15 cellular contexts compared by ENCODE assay signal in the genomic region with DNA sequence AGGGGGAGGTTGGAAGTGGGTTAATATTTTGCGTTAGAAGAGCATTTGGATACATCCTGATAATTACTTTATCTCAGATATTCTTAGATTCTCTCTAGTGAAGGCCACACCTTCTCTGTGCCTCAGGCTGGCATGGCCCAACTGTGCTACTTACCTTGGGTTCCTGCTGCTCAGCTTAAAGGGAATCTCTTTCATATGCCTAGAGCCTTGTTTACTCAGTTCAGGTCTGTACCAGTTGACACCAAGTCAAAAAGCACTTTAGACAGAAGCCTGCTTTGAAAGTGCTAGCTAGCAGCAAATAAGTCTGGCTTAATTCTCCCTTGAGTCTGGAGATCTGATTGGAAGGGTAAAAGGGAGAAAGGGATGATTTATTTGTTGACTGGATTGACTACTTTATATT.
DNase-seq lines count a peak whose midpoint lies in the region; ATAC-seq and TF ChIP-seq lines count a peak whose summit lies in the region.
"Had no signal": no experiment of that assay in that cellular context is flagged by ENCODE, and none has a peak within 500 bp of the region (broad histone marks: within the 10 kb centered on the region; RNA-seq: fewer than 3 reads in every experiment).

No MANE protein-coding gene starts in this region.

- no peak overlapping the region for H3K27ac Mint-ChIP-seq in activated CD4-positive, alpha-beta memory T cell treated with anti-CD3 and anti-CD28 coated beads for 36 hours
- H3K27ac Mint-ChIP-seq: CD8-positive, alpha-beta memory T cell; HFFc6 had no signal

- no peaks in the 10 kb centered on the region for H3K27me3 Mint-ChIP-seq in activated CD4-positive, alpha-beta memory T cell treated with anti-CD3 and anti-CD28 coated beads for 36 hours
- H3K27me3 Mint-ChIP-seq: IgD-negative memory B cell had no signal

- H3K36me3 ChIP-seq in HUES64 (ENCODE audit: insufficient read depth, low read length) (no peaks in the 10 kb centered on the region), left lung (no peaks in the 10 kb centered on the region), mesendoderm (ENCODE audit: control insufficient read depth, insufficient read depth, low read length) (no peaks in the 10 kb centered on the region)
- H3K36me3 ChIP-seq: BLaER1 had no signal

- H3K23ac ChIP-seq in mesendoderm (ENCODE audit: low read length), result no peak overlapping the region

- H4K5ac ChIP-seq in mesendoderm (ENCODE audit: low read length), result no peak overlapping the region

- H3K79me2 ChIP-seq in mesendoderm (ENCODE audit: control insufficient read depth, insufficient read depth, low read length), result no peaks in the 10 kb centered on the region

- no peaks in the 10 kb centered on the region for H3K9me3 ChIP-seq in HUES64 (ENCODE audit: insufficient read depth, low read depth, low read length)
- H3K9me3 ChIP-seq in left lung, result no peaks in the 10 kb centered on the region
- H3K9me3 ChIP-seq: BLaER1 had no signal

- H3K4me1 ChIP-seq in HUES64 (ENCODE audit: insufficient read depth, low read length) (peaks cover 25% of the 10 kb centered on the region; the same call in 1 of the 2 replicates), left lung (no peaks in the 10 kb centered on the region), mesendoderm (ENCODE audit: control insufficient read depth, low read depth, low read length) (no peaks in the 10 kb centered on the region)
- H3K4me1 ChIP-seq: BLaER1 had no signal

- no peak overlapping the region for H2BK5ac ChIP-seq in mesendoderm (ENCODE audit: low read length)

- no peak overlapping the region for H3K4me3 ChIP-seq in HUES64 (ENCODE audit: low read length)
- no peak overlapping the region for H3K4me3 ChIP-seq in left lung
- H3K4me3 ChIP-seq in mesendoderm (ENCODE audit: low read length), result no peak overlapping the region
- H3K4me3 ChIP-seq: BLaER1 had no signal

- no peak overlapping the region for H3K9ac ChIP-seq in HUES64 (ENCODE audit: low read depth, low read length)
- no peak overlapping the region for H3K9ac ChIP-seq in mesendoderm (ENCODE audit: low read length)
- H3K9ac ChIP-seq: BLaER1 had no signal

- no peak overlapping the region for H3K56ac ChIP-seq in mesendoderm (ENCODE audit: low read length)

- no peaks in the 10 kb centered on the region for H3K36me3 Mint-ChIP-seq in activated CD4-positive, alpha-beta memory T cell treated with anti-CD3 and anti-CD28 coated beads for 36 hours
- H3K36me3 Mint-ChIP-seq: CD8-positive, alpha-beta memory T cell; IgD-negative memory B cell had no signal

- no peaks in the 10 kb centered on the region for H3K27me3 ChIP-seq in HUES64 (ENCODE audit: insufficient read depth, low read length)
- no peaks in the 10 kb centered on the region for H3K27me3 ChIP-seq in left lung
- no peaks in the 10 kb centered on the region for H3K27me3 ChIP-seq in mesendoderm (ENCODE audit: insufficient read depth, low read length, poor library complexity)
- H3K27me3 ChIP-seq: BLaER1 had no signal

- H4K8ac ChIP-seq in mesendoderm (ENCODE audit: low read depth, low read length), result no peak overlapping the region

- CTCF ChIA-PET in activated CD4-positive, alpha-beta memory T cell treated with anti-CD3 and anti-CD28 coated beads for 36 hours (lab: Charles Lee), result no interaction called here

- intact Hi-C loops in left lung (cut with DNase I), result no loop called here
- intact Hi-C loops in activated CD4-positive, alpha-beta memory T cell treated with anti-CD3 and anti-CD28 coated beads for 36 hours (cut with micrococcal nuclease), result no loop called here

- H3K4me2 ChIP-seq in mesendoderm (ENCODE audit: low read length), result no peak overlapping the region
- H3K4me2 ChIP-seq: BLaER1 had no signal

- POLR2A ChIA-PET in activated CD4-positive, alpha-beta memory T cell treated with anti-CD3 and anti-CD28 coated beads for 36 hours (lab: Charles Lee), result no interaction called here

- no peaks in the 10 kb centered on the region for H3K79me1 ChIP-seq in mesendoderm (ENCODE audit: low read length)

- H2BK120ac ChIP-seq in mesendoderm (ENCODE audit: low read depth, low read length), result no peak overlapping the region

- H3K27ac ChIP-seq in HUES64 (ENCODE audit: low read depth, low read length) (peak overlapping the region; percentile 32; the same call in 1 of the 2 replicates), left lung (no peak overlapping the region), mesendoderm (ENCODE audit: low read depth, low read length) (no peak overlapping the region)
- H3K27ac ChIP-seq: 22Rv1, BLaER1 had no signal

- DNase-seq in DMS53 (lab: John Stamatoyannopoulos, UW) (peak; percentile 22), DMS53 treated with DMSO at 0.1 percent for 48 hours (lab: John Stamatoyannopoulos, UW; ENCODE audit: unreplicated experiment) (no peak), left lung (no peak), mesendoderm (no peak)
- no peak for DNase-seq in activated CD4-positive, alpha-beta memory T cell treated with anti-CD3 and anti-CD28 coated beads for 36 hours
- DNase-seq: CD8-positive, alpha-beta memory T cell; DMS79; HCEC 1CT; HFFc6; KG1 had no signal

- H3K4ac ChIP-seq in mesendoderm (ENCODE audit: low read depth, low read length), result no peak overlapping the region

- no peak overlapping the region for H3K4me3 Mint-ChIP-seq in activated CD4-positive, alpha-beta memory T cell treated with anti-CD3 and anti-CD28 coated beads for 36 hours
- H3K4me3 Mint-ChIP-seq: CD8-positive, alpha-beta memory T cell; HFFc6; IgD-negative memory B cell had no signal

- no peaks in the 10 kb centered on the region for H3K4me1 Mint-ChIP-seq in activated CD4-positive, alpha-beta memory T cell treated with anti-CD3 and anti-CD28 coated beads for 36 hours (ENCODE audit: low read depth)
- H3K4me1 Mint-ChIP-seq: CD8-positive, alpha-beta memory T cell; IgD-negative memory B cell had no signal

- WGBS in HUES64, result no CpG with 5 or more reads among the region's 1 CpG
- no CpG with 5 or more reads among the region's 1 CpG for WGBS in mesendoderm (ENCODE audit: extremely low coverage, insufficient coverage, low lambda C conversion rate)

- ATAC-seq in left lung (peak; percentile 31), GM21360 (IDR thresholded peaks at IDR 0.05; ENCODE audit: unreplicated experiment) (no peak)

- no peak overlapping the region for H2AK5ac ChIP-seq in mesendoderm (ENCODE audit: low read length)

- no peak overlapping the region for H2BK15ac ChIP-seq in mesendoderm (replicated peaks; ENCODE audit: low read depth)

- no peak for TF ChIP-seq CTCF in left lung (IDR thresholded peaks at IDR 0.05)

- no peak overlapping the region for H3K18ac ChIP-seq in mesendoderm (ENCODE audit: low read length)

- no peaks in the 10 kb centered on the region for H3K9me3 Mint-ChIP-seq in activated CD4-positive, alpha-beta memory T cell treated with anti-CD3 and anti-CD28 coated beads for 36 hours
- H3K9me3 Mint-ChIP-seq: CD8-positive, alpha-beta memory T cell; IgD-negative memory B cell had no signal
